In genomic region chr3:105705011-105705410, GRCh38 we compare ENCODE assay signal across 15 cellular contexts.
A peak's percentile ranks its signal among the peaks of the same experiment; 100 is the strongest.
DNase-seq lines count a peak whose midpoint lies in the region; ATAC-seq, FAIRE-seq and TF ChIP-seq lines count a peak whose summit lies in the region.
"Had no signal": no experiment of that assay in that cellular context is flagged by ENCODE, and none has a peak within 500 bp of the region (broad histone marks: within the 10 kb centered on the region; RNA-seq: fewer than 3 reads in every experiment).

No MANE protein-coding gene starts in this region.

- no peak overlapping the region for H2AFZ ChIP-seq in HepG2 (ENCODE audit: low read length)
- H2AFZ ChIP-seq in Karpas-422 (ENCODE audit: low read length), result no peak overlapping the region
- H2AFZ ChIP-seq: GM23338 had no signal

- intact Hi-C loops in HepG2 (cut with micrococcal nuclease; ENCODE audit: unreplicated experiment), result no loop called here
- intact Hi-C loops in right lobe of liver (cut with DNase I), result no loop called here

- no peak for TF ChIP-seq RAD21 in HepG2 (CRISPR knock-in tag; IDR thresholded peaks at IDR 0.05)

- peak overlapping the region; percentile 57 for H3K27ac Mint-ChIP-seq in effector memory CD8-positive, alpha-beta T cell
- H3K27ac Mint-ChIP-seq: B cell, GM23338, H9 had no signal

- no peak overlapping the region for H3K4me3 Mint-ChIP-seq in effector memory CD8-positive, alpha-beta T cell
- H3K4me3 Mint-ChIP-seq: B cell; CD4-positive, alpha-beta memory T cell; GM23338; H9 had no signal

- no peak for FAIRE-seq in HepG2 (lab: Jason Lieb, UNC)

- H3K36me3 Mint-ChIP-seq in effector memory CD8-positive, alpha-beta T cell (ENCODE audit: insufficient read depth), result peaks cover 44% of the 10 kb centered on the region

- WGBS in HepG2 (ENCODE audit: low lambda C conversion rate), result 92% methylated on average over 2 of the region's 2 CpGs
- WGBS in right lobe of liver (ENCODE audit: insufficient coverage, low coverage, low lambda C conversion rate, missing lambda C conversion rate), result 86% methylated on average over 2 of the region's 2 CpGs

- DNase-seq in HepG2 (ENCODE audit: low spot score), result no peak
- DNase-seq in right lobe of liver, result no peak
- DNase-seq in Karpas-422, result no peak
- no peak for DNase-seq in effector memory CD8-positive, alpha-beta T cell
- no peak for DNase-seq in MV-4-11 (lab: John Stamatoyannopoulos, UW)
- DNase-seq in COLO668 (lab: John Stamatoyannopoulos, UW; ENCODE audit: unreplicated experiment), result no peak
- DNase-seq: C1 segment of cervical spinal cord; Caco-2; CD4-positive, alpha-beta memory T cell; DND-41; GDM1; H9 had no signal

- H3K27me3 ChIP-seq in HepG2 (ENCODE audit: control insufficient read depth in 1 of 2, insufficient read depth in 2 of 2, low read length in 2 of 2), result no peaks in the 10 kb centered on the region
- no peaks in the 10 kb centered on the region for H3K27me3 ChIP-seq in right lobe of liver
- H3K27me3 ChIP-seq in Karpas-422 (ENCODE audit: low read length), result no peaks in the 10 kb centered on the region

- H3K9me3 ChIP-seq in HepG2 (ENCODE audit: low read length) (no peaks in the 10 kb centered on the region), right lobe of liver (no peaks in the 10 kb centered on the region), Karpas-422 (ENCODE audit: low read length) (no peaks in the 10 kb centered on the region)
- H3K9me3 ChIP-seq: Caco-2 had no signal

- BruUV-seq in HepG2 (replicated peaks; lab: Mats Ljungman, UMichigan), result no TSS peak

- H3K27me3 Mint-ChIP-seq in effector memory CD8-positive, alpha-beta T cell, result no peaks in the 10 kb centered on the region
- H3K27me3 Mint-ChIP-seq: B cell; CD4-positive, alpha-beta memory T cell had no signal

- no peaks in the 10 kb centered on the region for H4K20me1 ChIP-seq in HepG2 (ENCODE audit: insufficient read depth, low read length)
- no peaks in the 10 kb centered on the region for H4K20me1 ChIP-seq in Karpas-422 (ENCODE audit: insufficient read depth, low read depth, low read length)

- H3K4me3 ChIP-seq in HepG2 (replicated peaks in 1 of 3; ENCODE audit: insufficient read depth in 1 of 3, low read depth in 2 of 3, low read length in 3 of 3), result no peak overlapping the region
- no peak overlapping the region for H3K4me3 ChIP-seq in right lobe of liver
- no peak overlapping the region for H3K4me3 ChIP-seq in Karpas-422 (ENCODE audit: low read length)
- H3K4me3 ChIP-seq: GM23338 had no signal

- H3K4me1 ChIP-seq in HepG2 (ENCODE audit: insufficient read depth, low read length) (no peaks in the 10 kb centered on the region), right lobe of liver (no peaks in the 10 kb centered on the region), Karpas-422 (ENCODE audit: low read length) (no peaks in the 10 kb centered on the region)
- H3K4me1 ChIP-seq: Caco-2 had no signal

- in situ Hi-C loops in HepG2 (cut with HindIII; ENCODE audit: extremely low pct_ligation_motif_present, low pct_unique_long_range_greater_than_20kb), result no loop called here

- H3K4me1 Mint-ChIP-seq in effector memory CD8-positive, alpha-beta T cell (ENCODE audit: low read depth in 2 of 2), result peaks cover 11 to 23% of the 10 kb centered on the region in 2 donors
- H3K4me1 Mint-ChIP-seq: B cell, GM23338, H9 had no signal

- TF ChIP-seq POLR2A in HepG2 (IDR thresholded peaks at IDR 0.05; ENCODE audit: insufficient read depth in 1 of 2, low read depth in 2 of 2, low read length in 2 of 2) (no peak), right lobe of liver (IDR thresholded peaks at IDR 0.05) (no peak)

- ATAC-seq in HepG2, result no peak
- ATAC-seq in right lobe of liver, result no peak
- ATAC-seq in effector memory CD8-positive, alpha-beta T cell (replicated peaks), result no peak
- ATAC-seq in HG02884 (IDR thresholded peaks at IDR 0.05; ENCODE audit: unreplicated experiment), result no peak
- ATAC-seq: GM23338 had no signal

- H3K27ac ChIP-seq in HepG2 (ENCODE audit: extremely low read length, insufficient read depth, low read length) (no peak overlapping the region), right lobe of liver (no peak overlapping the region), Karpas-422 (ENCODE audit: low read length) (0 out of 2 replicates have a peak overlapping the region, but pooled peaks have one; percentile 13)

- no peaks in the 10 kb centered on the region for H3K9me3 Mint-ChIP-seq in effector memory CD8-positive, alpha-beta T cell
- H3K9me3 Mint-ChIP-seq: GM23338, H9 had no signal

- CTCF ChIA-PET in HepG2 (lab: Yijun Ruan, JAX; ENCODE audit: low intra/inter-chr PET ratio, low total read pairs), result no interaction called here

- peaks cover 0 to 3% of the 10 kb centered on the region in 2 experiments; a peak in 3 of 5 replicates for H3K36me3 ChIP-seq in HepG2 (replicated peaks in 1 of 2; ENCODE audit: control insufficient read depth in 1 of 2, insufficient read depth in 2 of 2, low read length in 2 of 2)
- peaks cover 0 to 6% (median 2%) of the 10 kb centered on the region in 4 donors for H3K36me3 ChIP-seq in right lobe of liver
- H3K36me3 ChIP-seq in Karpas-422 (ENCODE audit: insufficient read depth, low read length), result peaks cover 62% of the 10 kb centered on the region

- POLR2A ChIA-PET in HepG2 (lab: Yijun Ruan, JAX), result no interaction called here

- H3K79me2 ChIP-seq in HepG2 (ENCODE audit: insufficient read depth, low read length) (no peaks in the 10 kb centered on the region), Karpas-422 (ENCODE audit: low read length) (peaks cover 31% of the 10 kb centered on the region)

- TF ChIP-seq CTCF in HepG2 (CRISPR knock-in tag; IDR thresholded peaks at IDR 0.05) (no peak), right lobe of liver (IDR thresholded peaks at IDR 0.05) (no peak)

- no peaks in the 10 kb centered on the region; the same call in 1 of the 2 replicates for H3K9me2 ChIP-seq in Karpas-422 (replicated peaks; ENCODE audit: insufficient read depth, low read length)

- H3K9ac ChIP-seq in HepG2 (ENCODE audit: insufficient read depth, low read depth, low read length) (no peak overlapping the region), Karpas-422 (ENCODE audit: low read length) (no peak overlapping the region)

- TF ChIP-seq EP300 in HepG2 (IDR thresholded peaks at IDR 0.05; ENCODE audit: low read depth in 2 of 2, low read length in 2 of 2), result no peak
- no peak for TF ChIP-seq EP300 in HepG2 (CRISPR knock-in tag; IDR thresholded peaks at IDR 0.05; ENCODE audit: borderline replicate concordance)

- no peak overlapping the region for H3K4me2 ChIP-seq in HepG2 (ENCODE audit: low read depth, low read length)
- H3K4me2 ChIP-seq in Karpas-422 (ENCODE audit: low read depth, low read length, poor library complexity, severe bottlenecking), result no peak overlapping the region
- H3K4me2 ChIP-seq: GM23338 had no signal

TF ChIP-seq in HepG2, 621 proteins besides CTCF, POLR2A, EP300 and RAD21:
- TF ChIP-seq MAFF (IDR thresholded peaks at IDR 0.05; ENCODE audit: low read depth, low read length) (peak; percentile 87), MAFK (conservative IDR thresholded peaks at IDR 0.05 in 1 of 2, IDR thresholded peaks at IDR 0.05 in 1 of 2; ENCODE audit: low read length in 2 of 2) (peak; percentile 81 to 88), ZNF160 (CRISPR knock-in tag; IDR thresholded peaks at IDR 0.05) (no peak)
TF ChIP-seq in HepG2: peak in this region for 2.
